Comparison of ENCODE assay signal across 1 cellular context in the genomic region with DNA sequence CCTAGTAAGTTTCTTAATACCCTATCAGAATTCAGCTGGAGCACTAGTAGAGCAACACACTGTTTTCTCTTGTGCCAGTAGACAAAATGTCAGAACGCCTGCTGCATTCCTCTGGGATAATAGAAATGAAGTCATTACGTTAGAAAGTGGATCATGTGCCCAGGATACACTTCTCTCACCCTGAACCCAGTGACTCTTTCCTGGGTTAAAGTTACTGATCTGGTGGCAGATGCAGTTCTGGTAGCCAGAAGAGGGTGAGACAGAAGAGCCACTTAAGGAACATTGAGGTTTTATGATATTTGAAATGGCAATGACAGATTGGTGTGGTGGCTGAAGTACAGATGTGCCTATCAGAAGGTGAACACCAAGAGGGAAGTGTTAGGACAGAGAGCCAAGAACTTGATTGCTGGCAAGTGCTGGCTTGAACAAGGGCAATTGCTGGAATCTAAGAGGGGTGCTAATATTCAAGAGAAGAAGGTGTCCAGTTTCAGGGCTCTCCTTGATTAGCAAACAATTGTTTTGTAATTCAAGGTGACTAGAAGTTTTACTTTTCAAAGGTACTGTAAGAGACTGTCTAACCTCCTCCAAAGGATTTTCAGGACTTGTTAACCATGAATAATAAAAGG.
TF ChIP-seq lines count a peak whose summit lies in the region.

No MANE protein-coding gene starts in this region.

TF ChIP-seq in GM12878, 131 proteins besides CTCF, POLR2A, EP300 and RAD21 (continued from another document):
- TF ChIP-seq, protein P1, sequence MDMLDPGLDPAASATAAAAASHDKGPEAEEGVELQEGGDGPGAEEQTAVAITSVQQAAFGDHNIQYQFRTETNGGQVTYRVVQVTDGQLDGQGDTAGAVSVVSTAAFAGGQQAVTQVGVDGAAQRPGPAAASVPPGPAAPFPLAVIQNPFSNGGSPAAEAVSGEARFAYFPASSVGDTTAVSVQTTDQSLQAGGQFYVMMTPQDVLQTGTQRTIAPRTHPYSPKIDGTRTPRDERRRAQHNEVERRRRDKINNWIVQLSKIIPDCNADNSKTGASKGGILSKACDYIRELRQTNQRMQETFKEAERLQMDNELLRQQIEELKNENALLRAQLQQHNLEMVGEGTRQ (IDR thresholded peaks at IDR 0.05; ENCODE audit: borderline replicate concordance, low read depth, low read length): no peak
